1 cellular context compared by ENCODE assay signal in the genomic region with DNA sequence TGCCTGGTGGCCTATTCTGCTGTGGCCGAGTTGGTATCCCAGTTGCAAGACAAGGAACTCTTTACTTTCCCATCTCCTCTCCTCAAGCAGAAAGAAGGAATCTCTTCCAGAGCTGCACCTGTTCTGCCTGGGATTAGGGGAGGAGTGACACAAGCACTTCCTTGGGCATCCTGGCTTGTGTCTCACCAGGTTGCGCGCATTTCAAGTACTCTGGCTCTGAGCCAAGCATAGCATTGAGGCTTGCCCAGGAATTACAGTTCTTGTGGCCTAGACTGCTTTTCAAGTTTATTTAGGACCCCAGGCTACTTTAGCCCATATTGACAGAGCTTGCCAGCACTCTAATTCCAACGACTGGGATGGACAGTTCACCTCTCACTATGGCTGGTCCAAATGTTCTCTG.
TF ChIP-seq lines count a peak whose summit lies in the region.

No MANE protein-coding gene starts in this region.

TF ChIP-seq in WTC11, 78 proteins besides CTCF, POLR2A, EP300 and RAD21 (continued from another document):
- TF ChIP-seq, protein P1, sequence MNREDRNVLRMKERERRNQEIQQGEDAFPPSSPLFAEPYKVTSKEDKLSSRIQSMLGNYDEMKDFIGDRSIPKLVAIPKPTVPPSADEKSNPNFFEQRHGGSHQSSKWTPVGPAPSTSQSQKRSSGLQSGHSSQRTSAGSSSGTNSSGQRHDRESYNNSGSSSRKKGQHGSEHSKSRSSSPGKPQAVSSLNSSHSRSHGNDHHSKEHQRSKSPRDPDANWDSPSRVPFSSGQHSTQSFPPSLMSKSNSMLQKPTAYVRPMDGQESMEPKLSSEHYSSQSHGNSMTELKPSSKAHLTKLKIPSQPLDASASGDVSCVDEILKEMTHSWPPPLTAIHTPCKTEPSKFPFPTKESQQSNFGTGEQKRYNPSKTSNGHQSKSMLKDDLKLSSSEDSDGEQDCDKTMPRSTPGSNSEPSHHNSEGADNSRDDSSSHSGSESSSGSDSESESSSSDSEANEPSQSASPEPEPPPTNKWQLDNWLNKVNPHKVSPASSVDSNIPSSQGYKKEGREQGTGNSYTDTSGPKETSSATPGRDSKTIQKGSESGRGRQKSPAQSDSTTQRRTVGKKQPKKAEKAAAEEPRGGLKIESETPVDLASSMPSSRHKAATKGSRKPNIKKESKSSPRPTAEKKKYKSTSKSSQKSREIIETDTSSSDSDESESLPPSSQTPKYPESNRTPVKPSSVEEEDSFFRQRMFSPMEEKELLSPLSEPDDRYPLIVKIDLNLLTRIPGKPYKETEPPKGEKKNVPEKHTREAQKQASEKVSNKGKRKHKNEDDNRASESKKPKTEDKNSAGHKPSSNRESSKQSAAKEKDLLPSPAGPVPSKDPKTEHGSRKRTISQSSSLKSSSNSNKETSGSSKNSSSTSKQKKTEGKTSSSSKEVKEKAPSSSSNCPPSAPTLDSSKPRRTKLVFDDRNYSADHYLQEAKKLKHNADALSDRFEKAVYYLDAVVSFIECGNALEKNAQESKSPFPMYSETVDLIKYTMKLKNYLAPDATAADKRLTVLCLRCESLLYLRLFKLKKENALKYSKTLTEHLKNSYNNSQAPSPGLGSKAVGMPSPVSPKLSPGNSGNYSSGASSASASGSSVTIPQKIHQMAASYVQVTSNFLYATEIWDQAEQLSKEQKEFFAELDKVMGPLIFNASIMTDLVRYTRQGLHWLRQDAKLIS (CRISPR knock-in tag; IDR thresholded peaks at IDR 0.05; ENCODE audit: borderline replicate concordance) = no peak
- no peak for TF ChIP-seq EMX1 (CRISPR knock-in tag; IDR thresholded peaks at IDR 0.05)
